In the genomic region with DNA sequence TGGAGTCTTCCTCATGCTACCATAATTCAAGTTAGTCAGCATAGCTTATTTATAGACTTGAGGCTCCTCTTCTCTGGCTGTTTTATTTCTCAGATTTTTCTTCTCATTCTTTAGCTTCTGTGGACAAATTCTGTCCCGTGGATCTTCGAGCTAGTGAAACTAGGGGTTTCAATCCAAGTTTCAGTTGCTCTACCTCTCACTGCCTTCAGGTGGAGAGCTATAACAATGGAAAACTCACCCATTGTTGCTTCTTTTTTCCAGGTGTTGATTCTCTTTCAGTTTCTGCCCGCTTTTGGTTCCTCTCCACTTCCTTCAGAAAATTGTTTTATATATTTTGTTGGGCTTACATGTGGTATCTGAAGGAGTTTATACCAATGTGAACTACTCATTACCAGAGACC, we compare ENCODE assay signal across 17 cellular contexts.
DNase-seq lines count a peak whose midpoint lies in the region; ATAC-seq, FAIRE-seq and TF ChIP-seq lines count a peak whose summit lies in the region.
"Had no signal": no experiment of that assay in that cellular context is flagged by ENCODE, and none has a peak within 500 bp of the region (broad histone marks: within the 10 kb centered on the region; RNA-seq: fewer than 3 reads in every experiment).

No MANE protein-coding gene starts in this region.

- H3K4me1 Mint-ChIP-seq in astrocyte (ENCODE audit: low read depth, unreplicated experiment) = peaks cover 6% of the 10 kb centered on the region
- H3K4me1 Mint-ChIP-seq in activated CD8-positive, alpha-beta memory T cell treated with anti-CD3 and anti-CD28 coated beads, Interleukin-2, amount 10 ng/mL, durations not matched to agents 7 days and 5 days = no peaks in the 10 kb centered on the region

- dilution Hi-C loops in keratinocyte (cut with MboI; ENCODE audit: extremely low pct_ligation_motif_present, low sequenced_read_pairs) = no loop called here

- TF ChIP-seq CTCF in BE2C (IDR thresholded peaks at IDR 0.05; ENCODE audit: low read depth, low read length) = peak; percentile 43
- peak; percentile 6 for TF ChIP-seq CTCF in astrocyte (IDR thresholded peaks at IDR 0.05; ENCODE audit: insufficient read depth, low read depth, low read length)
- peak in 2 of 3 experiments; percentile 11 to 30 for TF ChIP-seq CTCF in keratinocyte (optimal IDR thresholded peaks at IDR 0.05 in 1 of 3, IDR thresholded peaks at IDR 0.05 in 1 of 3, conservative IDR thresholded peaks at IDR 0.05 in 1 of 3; ENCODE audit: extremely low read depth in 1 of 3, insufficient read depth in 2 of 3, low read length in 3 of 3)

- H3K9me1 ChIP-seq in keratinocyte (ENCODE audit: control insufficient read depth, extremely low read depth, insufficient read depth, low read length) = no peaks in the 10 kb centered on the region

- no peak overlapping the region for H3K4me3 ChIP-seq in BE2C (ENCODE audit: low read depth, low read length)
- H3K4me3 ChIP-seq in astrocyte (ENCODE audit: insufficient read depth, low read depth, low read length) = no peak overlapping the region
- no peak overlapping the region for H3K4me3 ChIP-seq in keratinocyte (ENCODE audit: control insufficient read depth in 2 of 3, extremely low read depth in 1 of 3, insufficient read depth in 2 of 3, low read depth in 1 of 3, low read length in 3 of 3)
- H3K4me3 ChIP-seq: BLaER1 treated with 17β-estradiol and CSF1 and Interleukin-3, amounts not matched to agents 10 nM and 100 nM had no signal

- H3K27me3 ChIP-seq in BE2C (no peaks in the 10 kb centered on the region), astrocyte (ENCODE audit: insufficient read depth, low read length) (peaks cover 4% of the 10 kb centered on the region), keratinocyte (ENCODE audit: control insufficient read depth, extremely low read depth, insufficient read depth, low read length) (no peaks in the 10 kb centered on the region)
- H3K27me3 ChIP-seq: BLaER1 treated with 17β-estradiol and CSF1 and Interleukin-3, amounts not matched to agents 10 nM and 100 nM; neutrophil had no signal

- H3K4me3 Mint-ChIP-seq in astrocyte (ENCODE audit: unreplicated experiment) = no peak overlapping the region
- H3K4me3 Mint-ChIP-seq in activated CD8-positive, alpha-beta memory T cell treated with anti-CD3 and anti-CD28 coated beads, Interleukin-2, amount 10 ng/mL, durations not matched to agents 7 days and 5 days = no peak overlapping the region
- H3K4me3 Mint-ChIP-seq: activated CD8-positive, alpha-beta T cell treated with anti-CD3 and anti-CD28 coated beads for 36 hours had no signal

- H3K27ac ChIP-seq in astrocyte (ENCODE audit: low read depth, low read length) (no peak overlapping the region), keratinocyte (ENCODE audit: control insufficient read depth, insufficient read depth, low read length) (no peak overlapping the region)
- H3K27ac ChIP-seq: BLaER1 treated with 17β-estradiol and CSF1 and Interleukin-3, amounts not matched to agents 10 nM and 100 nM; neutrophil had no signal

- H2AFZ ChIP-seq in astrocyte (ENCODE audit: low read depth, low read length) (no peak overlapping the region), keratinocyte (ENCODE audit: control insufficient read depth, low read length) (no peak overlapping the region)

- H3K9me3 ChIP-seq in BE2C (no peaks in the 10 kb centered on the region; the same call in 1 of the 2 replicates), astrocyte (ENCODE audit: insufficient read depth, low read depth, low read length) (no peaks in the 10 kb centered on the region), keratinocyte (ENCODE audit: control insufficient read depth, low read depth, low read length) (no peaks in the 10 kb centered on the region)
- H3K9me3 ChIP-seq: neutrophil had no signal

- no peak overlapping the region for H3K9ac ChIP-seq in astrocyte (ENCODE audit: low read length)
- no peak overlapping the region for H3K9ac ChIP-seq in keratinocyte (ENCODE audit: control insufficient read depth, extremely low read depth, insufficient read depth, low read length)
- H3K9ac ChIP-seq: BLaER1 treated with 17β-estradiol and CSF1 and Interleukin-3, amounts not matched to agents 10 nM and 100 nM had no signal

- H3K79me2 ChIP-seq in astrocyte (ENCODE audit: insufficient read depth, low read length) = no peaks in the 10 kb centered on the region
- H3K79me2 ChIP-seq in keratinocyte (ENCODE audit: control insufficient read depth, insufficient read depth, low read length) = no peaks in the 10 kb centered on the region

- H3K27me3 Mint-ChIP-seq in astrocyte (ENCODE audit: low read depth, unreplicated experiment) = no peaks in the 10 kb centered on the region
- peaks cover 18% of the 10 kb centered on the region for H3K27me3 Mint-ChIP-seq in activated CD8-positive, alpha-beta memory T cell treated with anti-CD3 and anti-CD28 coated beads, Interleukin-2, amount 10 ng/mL, durations not matched to agents 7 days and 5 days

- ATAC-seq in activated CD8-positive, alpha-beta memory T cell treated with anti-CD3 and anti-CD28 coated beads, Interleukin-2, amount 10 ng/mL, durations not matched to agents 7 days and 5 days = no peak
- ATAC-seq: activated CD8-positive, alpha-beta T cell treated with anti-CD3 and anti-CD28 coated beads for 36 hours; activated naive CD4-positive, alpha-beta T cell treated with anti-CD3 and anti-CD28 coated beads, Interleukin-2, amount 50 U/mL, for 72 hours; left ventricle myocardium superior had no signal

- H3K36me3 ChIP-seq in BE2C = no peaks in the 10 kb centered on the region
- H3K36me3 ChIP-seq in astrocyte (ENCODE audit: insufficient read depth, low read length) = no peaks in the 10 kb centered on the region
- no peaks in the 10 kb centered on the region for H3K36me3 ChIP-seq in keratinocyte (ENCODE audit: control insufficient read depth in 2 of 2, extremely low read depth in 1 of 2, insufficient read depth in 2 of 2, low read length in 2 of 2)
- H3K36me3 ChIP-seq: BLaER1 treated with 17β-estradiol and CSF1 and Interleukin-3, amounts not matched to agents 10 nM and 100 nM; neutrophil had no signal

- no peaks in the 10 kb centered on the region for H3K36me3 Mint-ChIP-seq in astrocyte (ENCODE audit: low read depth, unreplicated experiment)
- H3K36me3 Mint-ChIP-seq in activated CD8-positive, alpha-beta memory T cell treated with anti-CD3 and anti-CD28 coated beads, Interleukin-2, amount 10 ng/mL, durations not matched to agents 7 days and 5 days = no peaks in the 10 kb centered on the region

- H3K27ac Mint-ChIP-seq in astrocyte (ENCODE audit: unreplicated experiment) = no peak overlapping the region
- H3K27ac Mint-ChIP-seq in activated CD8-positive, alpha-beta memory T cell treated with anti-CD3 and anti-CD28 coated beads, Interleukin-2, amount 10 ng/mL, durations not matched to agents 7 days and 5 days = no peak overlapping the region
- H3K27ac Mint-ChIP-seq: activated CD8-positive, alpha-beta T cell treated with anti-CD3 and anti-CD28 coated beads for 36 hours; activated naive CD4-positive, alpha-beta T cell treated with anti-CD3 and anti-CD28 coated beads, Interleukin-2, amount 50 U/mL, for 72 hours had no signal

- CTCF ChIA-PET in activated CD8-positive, alpha-beta memory T cell treated with anti-CD3 and anti-CD28 coated beads, Interleukin-2, amount 10 ng/mL, durations not matched to agents 7 days and 5 days (lab: Charles Lee) = no interaction called here

- H3K4me1 ChIP-seq in BE2C (peaks cover 6% of the 10 kb centered on the region), astrocyte (ENCODE audit: insufficient read depth, low read length) (no peaks in the 10 kb centered on the region), keratinocyte (ENCODE audit: control insufficient read depth, extremely low read depth, insufficient read depth, low read length) (no peaks in the 10 kb centered on the region)

- FAIRE-seq in astrocyte (lab: Jason Lieb, UNC) (no peak), keratinocyte (lab: Jason Lieb, UNC) (no peak)
- FAIRE-seq: colon, frontal cortex had no signal

- no peak overlapping the region for H3K4me2 ChIP-seq in astrocyte (ENCODE audit: low read length)
- no peak overlapping the region for H3K4me2 ChIP-seq in keratinocyte (ENCODE audit: control insufficient read depth, extremely low read depth, insufficient read depth, low read depth, low read length)

- peaks cover 4% of the 10 kb centered on the region for H3K9me3 Mint-ChIP-seq in astrocyte (ENCODE audit: unreplicated experiment)
- peaks cover 3% of the 10 kb centered on the region for H3K9me3 Mint-ChIP-seq in activated CD8-positive, alpha-beta memory T cell treated with anti-CD3 and anti-CD28 coated beads, Interleukin-2, amount 10 ng/mL, durations not matched to agents 7 days and 5 days (ENCODE audit: low read depth)

- DNase-seq in BE2C = no peak
- DNase-seq in HPDE6-E6E7 (ENCODE audit: extremely low spot score) = peak; percentile 13
- DNase-seq in astrocyte (ENCODE audit: low read depth) = no peak
- DNase-seq in keratinocyte (ENCODE audit: low read depth, low spot score) = no peak
- DNase-seq in stimulated activated CD4-positive, alpha-beta T cell treated with anti-CD3 and anti-CD28 coated beads, Interleukin-4, amount 100 ng/mL, for 4 hours = no peak
- DNase-seq in GM19240 (ENCODE audit: insufficient read length, low spot score) = no peak
- DNase-seq in activated effector memory CD4-positive, alpha-beta T cell treated with anti-CD3 and anti-CD28 coated beads, Interleukin-2, amount 50 U/mL, for 16 hours = no peak
- no peak for DNase-seq in activated CD8-positive, alpha-beta memory T cell treated with anti-CD3 and anti-CD28 coated beads, Interleukin-2, amount 10 ng/mL, durations not matched to agents 7 days and 5 days
- DNase-seq: activated CD8-positive, alpha-beta T cell treated with anti-CD3 and anti-CD28 coated beads for 36 hours; left ventricle myocardium superior; NCI-H146; stimulated activated CD4-positive, alpha-beta T cell treated with anti-CD3 and anti-CD28 coated beads, Interleukin-15, amount 100 ng/mL, for 24 hours had no signal

- no peaks in the 10 kb centered on the region for H4K20me1 ChIP-seq in astrocyte (ENCODE audit: insufficient read depth, low read length)
- H4K20me1 ChIP-seq in keratinocyte (ENCODE audit: control insufficient read depth, extremely low read depth, insufficient read depth, low read length) = no peaks in the 10 kb centered on the region
- H4K20me1 ChIP-seq: BLaER1 treated with 17β-estradiol and CSF1 and Interleukin-3, amounts not matched to agents 10 nM and 100 nM had no signal
